Comparison of ENCODE assay signal across 18 cellular contexts in genomic region chr3:121819236-121819635, GRCh38. TPM values are rescaled to one million over a fixed set of nuclear protein-coding genes. Genes with fewer than 3 reads are reported as not detected.
DNase-seq lines count a peak whose midpoint lies in the region; ATAC-seq, FAIRE-seq and TF ChIP-seq lines count a peak whose summit lies in the region.
"Had no signal": no experiment of that assay in that cellular context is flagged by ENCODE, and none has a peak within 500 bp of the region (broad histone marks: within the 10 kb centered on the region; RNA-seq: fewer than 3 reads in every experiment).

No MANE protein-coding gene starts in this region.

- TF ChIP-seq CTCF in SU-DHL-6 (IDR thresholded peaks at IDR 0.05; ENCODE audit: insufficient read depth, low read length, poor library complexity, severe bottlenecking) = no peak

- peak; percentile 61 for FAIRE-seq in GM12891 (lab: Jason Lieb, UNC)
- FAIRE-seq: H1, HTR-8/SVneo had no signal

- H4K20me1 ChIP-seq in SU-DHL-6 (ENCODE audit: low read depth, low read length) = no peaks in the 10 kb centered on the region

- no peak overlapping the region for H3K4me3 ChIP-seq in SU-DHL-6 (ENCODE audit: insufficient read depth, low read length, poor library complexity, severe bottlenecking)

- peak overlapping the region; percentile 52 for H3K27ac Mint-ChIP-seq in memory B cell

- H3K9me3 Mint-ChIP-seq in memory B cell = peaks cover 14% of the 10 kb centered on the region

- peaks cover 87% of the 10 kb centered on the region for H3K79me2 ChIP-seq in SU-DHL-6 (ENCODE audit: insufficient read depth, low read length)

- ATAC-seq in memory B cell (ENCODE audit: low read depth) = peak; percentile 63

- peaks cover 12% of the 10 kb centered on the region; the same call in 1 of the 2 replicates for H3F3A ChIP-seq in SU-DHL-6 (ENCODE audit: insufficient read depth)

- peak overlapping the region; percentile 43 for H3K4me2 ChIP-seq in SU-DHL-6 (ENCODE audit: low read depth, low read length, poor library complexity, severe bottlenecking)

- peaks cover 58% of the 10 kb centered on the region for H3K36me3 ChIP-seq in SU-DHL-6 (ENCODE audit: low read length)

- no peaks in the 10 kb centered on the region for H3K27me3 Mint-ChIP-seq in memory B cell

- no peak for TF ChIP-seq POLR2A in GM12891 (IDR thresholded peaks at IDR 0.05; ENCODE audit: low read depth, low read length)

- H3K9me2 ChIP-seq in SU-DHL-6 (replicated peaks; ENCODE audit: insufficient read depth, low read length) = no peaks in the 10 kb centered on the region

- H3K4me1 Mint-ChIP-seq in memory B cell = peaks cover 38% of the 10 kb centered on the region

- peaks cover 64% of the 10 kb centered on the region for H3K36me3 Mint-ChIP-seq in memory B cell

- H3K27me3 ChIP-seq in SU-DHL-6 (ENCODE audit: low read length) = no peaks in the 10 kb centered on the region

- H3K9me3 ChIP-seq in SU-DHL-6 (ENCODE audit: insufficient read depth, low read length) = peaks cover 11% of the 10 kb centered on the region; the same call in 1 of the 2 replicates

- no peak for DNase-seq in GM12891 (ENCODE audit: insufficient read length, low spot score)
- peak; percentile 44 for DNase-seq in KBM-7
- DNase-seq in memory B cell (ENCODE audit: low spot score in 2 of 2) = no peak
- no peak for DNase-seq in AG08395 (ENCODE audit: low spot score)
- no peak for DNase-seq in effector CD4-positive, alpha-beta T cell
- DNase-seq in AG20443 (ENCODE audit: low spot score) = no peak
- DNase-seq: DND-41; IMR-90; NCI-H1105; NCI-H2107; NCI-H446; NCI-H526 treated with DMSO at 0.1 percent for 48 hours; NK-92 treated with Interleukin-12 subunit alpha and Interleukin-12 subunit beta, amount 100 ng/mL, for 24 hours; Right ventricle myocardium superior had no signal

- in situ Hi-C loops in KBM-7 (cut with MboI; ENCODE audit: low pct_unique_long_range_greater_than_20kb, low sequenced_read_pairs) = no loop called here

- H3K4me3 Mint-ChIP-seq in memory B cell = peak overlapping the region; percentile 46

- no peak overlapping the region for H2AFZ ChIP-seq in SU-DHL-6 (ENCODE audit: low read depth, low read length, severe bottlenecking)

- H3K9ac ChIP-seq in SU-DHL-6 (ENCODE audit: low read length) = no peak overlapping the region

- H3K27ac ChIP-seq in SU-DHL-6 (ENCODE audit: low read depth, low read length) = peak overlapping the region; percentile 37
- H3K27ac ChIP-seq: C4-2B had no signal

TF ChIP-seq in GM12891, 5 proteins besides CTCF, POLR2A, EP300 and RAD21:
- TF ChIP-seq PAX5 (IDR thresholded peaks at IDR 0.05; ENCODE audit: insufficient read depth, low read length, severe bottlenecking) = no peak
- no peak for TF ChIP-seq SPI1 (IDR thresholded peaks at IDR 0.05; ENCODE audit: low read depth, low read length)
- no peak for TF ChIP-seq TAF1 (IDR thresholded peaks at IDR 0.05; ENCODE audit: low read depth, low read length)
- no peak for TF ChIP-seq POLR2AphosphoS5 (IDR thresholded peaks at IDR 0.05; ENCODE audit: low read depth, low read length)
- TF ChIP-seq POU2F2 (IDR thresholded peaks at IDR 0.05; ENCODE audit: low read depth, low read length) = no peak

RNA-seq across cellular contexts. Expression of gene IQCB1, which starts 15.6 kb away (rescaled TPM):
- 29.3 TPM for polyA plus RNA-seq in GM12891 (2012; ENCODE audit: low read depth, missing spikeins)

RNA-seq across cellular contexts. Expression of gene EAF2, which starts 15.8 kb away (rescaled TPM):
- polyA plus RNA-seq in GM12891 (2012; ENCODE audit: low read depth, missing spikeins) = 35.5 TPM
